Comparison of ENCODE assay signal across 1 cellular context in genomic region chr3:127209840-127210653, GRCh38.
A peak's percentile ranks its signal among the peaks of the same experiment; 100 is the strongest.
TF ChIP-seq lines count a peak whose summit lies in the region.

No MANE protein-coding gene starts in this region.

TF ChIP-seq in H1, 55 proteins besides CTCF, POLR2A, EP300 and RAD21:
- no peak for TF ChIP-seq PHF8 (conservative IDR thresholded peaks at IDR 0.05; ENCODE audit: low read depth, low read length)
- TF ChIP-seq, protein P1, sequence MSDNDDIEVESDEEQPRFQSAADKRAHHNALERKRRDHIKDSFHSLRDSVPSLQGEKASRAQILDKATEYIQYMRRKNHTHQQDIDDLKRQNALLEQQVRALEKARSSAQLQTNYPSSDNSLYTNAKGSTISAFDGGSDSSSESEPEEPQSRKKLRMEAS (IDR thresholded peaks at IDR 0.05) = peak; percentile 52; the same call in 1 of the 2 replicates
